ENCODE assay signal across 17 cellular contexts in the genomic region with DNA sequence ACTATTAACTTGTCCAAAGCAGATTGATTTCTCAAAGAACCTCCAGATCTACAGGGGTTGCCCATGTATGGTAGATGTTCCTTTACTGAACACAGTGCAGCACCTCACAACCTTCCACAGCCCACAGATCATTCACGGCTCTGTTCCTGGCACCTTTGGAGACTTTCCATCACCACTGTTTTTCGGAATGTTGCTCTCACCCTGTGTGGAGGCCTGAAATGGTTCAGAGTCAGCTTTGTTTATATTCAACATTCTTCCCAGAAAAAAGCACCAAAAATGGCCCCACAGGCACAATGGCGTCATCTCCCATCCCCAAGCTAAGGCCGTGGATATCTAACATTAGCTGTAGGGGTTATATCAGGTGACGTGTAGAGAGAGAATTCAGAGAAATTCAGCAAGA.
DNase-seq lines count a peak whose midpoint lies in the region; ATAC-seq, FAIRE-seq and TF ChIP-seq lines count a peak whose summit lies in the region.
"Had no signal": no experiment of that assay in that cellular context is flagged by ENCODE, and none has a peak within 500 bp of the region (broad histone marks: within the 10 kb centered on the region; RNA-seq: fewer than 3 reads in every experiment).

No MANE protein-coding gene starts in this region.

- peak; percentile 22 for DNase-seq in amniotic epithelial cell (ENCODE audit: low read depth)
- peak; percentile 60 for DNase-seq in fibroblast of peridontal ligament (ENCODE audit: extremely low read depth)
- DNase-seq in pancreas = no peak
- DNase-seq in aorta = no peak
- DNase-seq in AML-193 (lab: John Stamatoyannopoulos, UW) = no peak
- DNase-seq in DMS53 treated with DMSO at 0.1 percent for 48 hours (lab: John Stamatoyannopoulos, UW; ENCODE audit: unreplicated experiment) = no peak
- DNase-seq in COR-L47 (lab: John Stamatoyannopoulos, UW) = no peak
- DNase-seq: DMS153, GDM1, Kasumi-1, NCI-H1930, NCI-H2171 treated with DMSO at 0.1 percent for 48 hours, NCI-H82 had no signal

- H3K36me3 ChIP-seq in pancreas = peaks cover 0 to 41% (median 4%) of the 10 kb centered on the region in 3 donors
- peaks cover 0 to 8% of the 10 kb centered on the region in 2 donors for H3K36me3 ChIP-seq in aorta (ENCODE audit: control insufficient read depth in 1 of 2, insufficient read depth in 2 of 2, low read length in 1 of 2)

- H3K27me3 ChIP-seq in pancreas (no peaks in the 10 kb centered on the region), aorta (ENCODE audit: control insufficient read depth in 1 of 2, insufficient read depth in 2 of 2, low read length in 1 of 2) (no peaks in the 10 kb centered on the region)
- H3K27me3 ChIP-seq: BLaER1 treated with 17β-estradiol and CSF1 and Interleukin-3, amounts not matched to agents 10 nM and 100 nM had no signal

- H3K9me3 ChIP-seq in pancreas (no peaks in the 10 kb centered on the region), aorta (ENCODE audit: control insufficient read depth, low read length) (no peaks in the 10 kb centered on the region)
- H3K9me3 ChIP-seq: BLaER1 treated with 17β-estradiol and CSF1 and Interleukin-3, amounts not matched to agents 10 nM and 100 nM had no signal

- intact Hi-C loops in pancreas (cut with DNase I) = no loop called here
- intact Hi-C loops in aorta (cut with DNase I) = loop anchor here in 1 of 2 donors (10.0 kb wide), 1 partner anchor 52 kb away; no protein-coding TSS in a partner anchor

- WGBS in pancreas, 2 donors = 92 to 99% methylated on average over 5 of the region's 5 CpGs
- 51 to 60% methylated on average over 5 of the region's 5 CpGs for WGBS in aorta, 2 donors

- H3K4me1 ChIP-seq in pancreas (no peaks in the 10 kb centered on the region), aorta (ENCODE audit: control insufficient read depth in 1 of 2, insufficient read depth in 2 of 2, low read length in 2 of 2) (no peaks in the 10 kb centered on the region)

- ATAC-seq in pancreas (no peak), aorta (ENCODE audit: low FRiP score) (peak; percentile 58)
- ATAC-seq: Right ventricle myocardium inferior had no signal

- no peak overlapping the region for H3K4me3 ChIP-seq in pancreas
- H3K4me3 ChIP-seq in aorta (ENCODE audit: low read length in 2 of 2) = no peak overlapping the region
- H3K4me3 ChIP-seq: BLaER1 treated with 17β-estradiol and CSF1 and Interleukin-3, amounts not matched to agents 10 nM and 100 nM; SK-N-MC had no signal

- peak; percentile 56 for FAIRE-seq in pancreas (lab: Jason Lieb, UNC)
- FAIRE-seq: GM12892 had no signal

- no peak overlapping the region for H3K27ac ChIP-seq in pancreas
- no peak overlapping the region for H3K27ac ChIP-seq in aorta (ENCODE audit: low read depth in 1 of 2, low read length in 2 of 2)
- H3K27ac ChIP-seq: BLaER1 treated with 17β-estradiol and CSF1 and Interleukin-3, amounts not matched to agents 10 nM and 100 nM; SK-N-MC had no signal

- no peak for TF ChIP-seq CTCF in pancreas (IDR thresholded peaks at IDR 0.05)

Comparison
In these comparisons a context has a peak if more than half of its experiments do, and no peak if none do; other contexts are left out.
1. DNase-seq: peak in amniotic epithelial cell (single experiment) and fibroblast of peridontal ligament (single experiment); none in pancreas (0 of 6), aorta (0 of 2), AML-193 (0 of 2), DMS53 treated with DMSO at 0.1 percent for 48 hours (single experiment) and COR-L47 (single experiment).